ENCODE assay signal across 1 cellular context in the genomic region with DNA sequence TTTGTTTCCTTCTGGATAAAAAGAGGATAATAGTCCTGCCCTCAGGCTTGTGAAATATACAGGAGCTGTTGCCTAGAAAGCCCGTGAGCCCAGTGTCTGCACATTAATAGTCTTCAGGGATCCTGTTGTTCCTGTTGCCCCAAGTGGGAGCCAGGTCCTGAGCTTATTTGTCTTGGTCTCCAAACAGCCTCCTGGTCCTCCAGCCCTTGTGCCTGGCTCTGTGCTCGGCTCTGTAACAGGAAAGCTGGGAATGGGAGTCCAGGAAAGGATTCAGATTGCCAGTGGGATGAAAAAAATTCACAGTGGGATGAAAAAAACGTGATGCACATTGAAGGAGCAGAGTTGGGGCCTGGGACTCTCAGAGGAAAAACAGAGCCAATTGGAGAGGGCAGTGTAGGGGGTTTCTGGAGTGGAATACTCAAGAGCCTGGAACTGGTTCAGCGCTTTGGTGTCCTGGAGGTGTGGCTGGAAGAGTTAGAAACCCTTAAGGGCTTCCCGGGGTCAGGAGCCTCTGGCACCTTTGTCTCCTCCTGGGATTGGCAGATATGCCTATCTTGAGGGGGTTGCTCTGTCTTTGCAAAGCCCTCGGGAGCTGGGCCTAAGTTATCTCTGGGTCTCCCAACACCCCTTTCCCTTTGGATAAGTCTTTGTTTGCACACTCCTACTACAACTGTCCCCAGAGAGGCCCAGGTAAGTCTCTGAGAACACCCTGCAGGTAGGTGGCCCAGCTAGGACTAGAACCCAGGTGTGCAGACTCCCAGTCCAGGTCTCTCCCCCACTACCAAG.
TF ChIP-seq lines count a peak whose summit lies in the region.

No MANE protein-coding gene starts in this region.

TF ChIP-seq in HepG2, 621 proteins besides CTCF, POLR2A, EP300 and RAD21:
- TF ChIP-seq PRDM10 (CRISPR knock-in tag; IDR thresholded peaks at IDR 0.05; ENCODE audit: low read depth): peak; percentile 86
- TF ChIP-seq REPIN1 (CRISPR knock-in tag; IDR thresholded peaks at IDR 0.05; ENCODE audit: borderline replicate concordance, low read depth): no peak
- no peak for TF ChIP-seq ZGPAT (CRISPR knock-in tag; IDR thresholded peaks at IDR 0.05)
- no peak for TF ChIP-seq HNRNPH1 (optimal IDR thresholded peaks at IDR 0.05; ENCODE audit: low read depth, low read length)
- TF ChIP-seq THAP9 (CRISPR knock-in tag; IDR thresholded peaks at IDR 0.05; ENCODE audit: borderline replicate concordance): 0 out of 2 replicates have a peak, but pooled peaks have one; percentile 30
- TF ChIP-seq ZNF747 (CRISPR knock-in tag; IDR thresholded peaks at IDR 0.05; ENCODE audit: borderline replicate concordance): 0 out of 2 replicates have a peak, but pooled peaks have one; percentile 3
